18 cellular contexts compared by ENCODE assay signal in the genomic region with DNA sequence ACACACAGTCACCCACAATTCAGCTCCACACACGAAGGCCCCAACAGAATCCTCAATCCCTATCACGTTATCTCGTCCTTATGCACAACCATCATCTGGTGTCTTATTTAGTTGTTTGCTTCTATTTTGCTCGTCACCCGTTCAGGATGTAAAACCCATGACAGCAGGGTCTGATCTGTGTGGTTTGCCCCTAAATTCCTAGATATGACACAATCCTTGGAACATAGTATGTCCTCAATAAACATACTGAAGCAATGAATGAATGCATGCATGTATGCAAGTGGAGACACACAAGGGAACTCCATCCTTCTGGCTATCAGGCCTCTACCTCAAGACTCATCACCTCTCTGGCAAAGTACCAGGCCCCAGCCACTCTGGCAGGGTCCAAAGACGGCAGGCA. TPM values are rescaled to one million over a fixed set of nuclear protein-coding genes. Genes with fewer than 3 reads are reported as not detected.
DNase-seq lines count a peak whose midpoint lies in the region; ATAC-seq and TF ChIP-seq lines count a peak whose summit lies in the region.
"Had no signal": no experiment of that assay in that cellular context is flagged by ENCODE, and none has a peak within 500 bp of the region (broad histone marks: within the 10 kb centered on the region; RNA-seq: fewer than 3 reads in every experiment).

No MANE protein-coding gene starts in this region.

- H3K9me3 Mint-ChIP-seq in activated T-helper 17 cell treated with anti-CD3 and anti-CD28 coated beads, Interleukin-2, amount 50 U/mL, for 72 hours: no peaks in the 10 kb centered on the region
- no peaks in the 10 kb centered on the region for H3K9me3 Mint-ChIP-seq in CD8-positive, alpha-beta memory T cell

- H3K27ac Mint-ChIP-seq in activated T-helper 17 cell treated with anti-CD3 and anti-CD28 coated beads, Interleukin-2, amount 50 U/mL, for 72 hours: peak overlapping the region; percentile 42
- H3K27ac Mint-ChIP-seq in CD8-positive, alpha-beta memory T cell: peak overlapping the region in 1 of 8 donors; percentile 61
- H3K27ac Mint-ChIP-seq: activated CD4-positive, alpha-beta T cell treated with anti-CD3 and anti-CD28 coated beads for 36 hours had no signal

- BruUV-seq in PC-3 (replicated peaks; lab: Mats Ljungman, UMichigan): no TSS peak

- no peak for DNase-seq in GM23248
- no peak for DNase-seq in right cardiac atrium
- DNase-seq in sigmoid colon: no peak
- DNase-seq in NCI-H446 treated with DMSO at 0.1 percent for 48 hours (lab: John Stamatoyannopoulos, UW): no peak
- no peak for DNase-seq in CD8-positive, alpha-beta memory T cell
- DNase-seq in PC-3: no peak
- DNase-seq: activated CD4-positive, alpha-beta T cell treated with anti-CD3 and anti-CD28 coated beads for 36 hours; activated effector memory CD4-positive, alpha-beta T cell treated with anti-CD3 and anti-CD28 coated beads, Interleukin-2, amount 50 U/mL, for 16 hours; AML-193; mesendoderm; NCI-H1048; stimulated activated CD4-positive, alpha-beta T cell treated with anti-CD3 and anti-CD28 coated beads, Interleukin-4, amount 100 ng/mL, for 24 hours had no signal

- H3F3A ChIP-seq in GM23248 (ENCODE audit: insufficient read depth) (peaks cover 13% of the 10 kb centered on the region), PC-3 (ENCODE audit: low read length, unreplicated experiment) (no peaks in the 10 kb centered on the region)

- no peak overlapping the region for H3K4me3 Mint-ChIP-seq in activated T-helper 17 cell treated with anti-CD3 and anti-CD28 coated beads, Interleukin-2, amount 50 U/mL, for 72 hours
- peak overlapping the region in 1 of 7 donors; percentile 35 for H3K4me3 Mint-ChIP-seq in CD8-positive, alpha-beta memory T cell
- H3K4me3 Mint-ChIP-seq: activated CD4-positive, alpha-beta T cell treated with anti-CD3 and anti-CD28 coated beads for 36 hours had no signal

- H3K9me2 ChIP-seq in GM23248 (ENCODE audit: insufficient read depth): no peaks in the 10 kb centered on the region
- no peaks in the 10 kb centered on the region for H3K9me2 ChIP-seq in PC-3 (replicated peaks; ENCODE audit: low read length)

- no peak overlapping the region for H3K4me3 ChIP-seq in GM23248
- no peak overlapping the region for H3K4me3 ChIP-seq in right cardiac atrium (ENCODE audit: low read length)
- no peak overlapping the region for H3K4me3 ChIP-seq in sigmoid colon
- no peak overlapping the region for H3K4me3 ChIP-seq in CD8-positive, alpha-beta memory T cell (ENCODE audit: low read length)
- H3K4me3 ChIP-seq in PC-3 (ENCODE audit: low read length): no peak overlapping the region
- H3K4me3 ChIP-seq: GM12878, skin epidermis had no signal

- H3K27me3 ChIP-seq in GM23248 (replicated peaks; ENCODE audit: insufficient read depth): no peaks in the 10 kb centered on the region
- no peaks in the 10 kb centered on the region for H3K27me3 ChIP-seq in right cardiac atrium (ENCODE audit: control insufficient read depth, insufficient read depth)
- no peaks in the 10 kb centered on the region for H3K27me3 ChIP-seq in sigmoid colon
- H3K27me3 ChIP-seq in CD8-positive, alpha-beta memory T cell (ENCODE audit: insufficient read depth, low read length, poor library complexity, severe bottlenecking): no peaks in the 10 kb centered on the region
- H3K27me3 ChIP-seq in PC-3 (ENCODE audit: low read length): no peaks in the 10 kb centered on the region

- TF ChIP-seq CTCF in sigmoid colon (IDR thresholded peaks at IDR 0.05) (no peak), PC-3 (conservative IDR thresholded peaks at IDR 0.05; ENCODE audit: low read depth, low read length) (no peak)

- TF ChIP-seq POLR2A in sigmoid colon (IDR thresholded peaks at IDR 0.05): no peak

- H3K9ac ChIP-seq in GM23248 (peak overlapping the region; percentile 30; the same call in 1 of the 2 replicates), PC-3 (ENCODE audit: low read length) (no peak overlapping the region)
- H3K9ac ChIP-seq: KMS-11 had no signal

- H4K20me1 ChIP-seq in GM23248 (ENCODE audit: insufficient read depth) (no peaks in the 10 kb centered on the region), PC-3 (ENCODE audit: low read length) (no peaks in the 10 kb centered on the region)

- no peaks in the 10 kb centered on the region for H3K79me2 ChIP-seq in GM23248 (ENCODE audit: insufficient read depth)
- H3K79me2 ChIP-seq in PC-3 (ENCODE audit: low read length): no peaks in the 10 kb centered on the region

- TF ChIP-seq EP300 in sigmoid colon (IDR thresholded peaks at IDR 0.05): no peak

- peak overlapping the region; percentile 61 for H3K27ac ChIP-seq in GM23248
- peak overlapping the region; percentile 53 for H3K27ac ChIP-seq in right cardiac atrium (ENCODE audit: low read length)
- peak overlapping the region in 3 of 4 donors; percentile 46 to 76 (median 63) for H3K27ac ChIP-seq in sigmoid colon
- no peak overlapping the region for H3K27ac ChIP-seq in CD8-positive, alpha-beta memory T cell (ENCODE audit: low read depth, low read length)
- H3K27ac ChIP-seq in PC-3 (ENCODE audit: low read length): no peak overlapping the region
- H3K27ac ChIP-seq: HL-60, KMS-11 had no signal

- no peak overlapping the region for H2AFZ ChIP-seq in GM23248
- H2AFZ ChIP-seq in PC-3 (ENCODE audit: low read length): no peak overlapping the region

- H3K4me1 ChIP-seq in GM23248 (ENCODE audit: insufficient read depth) (peaks cover 16% of the 10 kb centered on the region), right cardiac atrium (ENCODE audit: control insufficient read depth, insufficient read depth, low read length) (peaks cover 23% of the 10 kb centered on the region), sigmoid colon (peaks cover 0 to 42% (median 40%) of the 10 kb centered on the region in 4 donors), PC-3 (ENCODE audit: insufficient read depth, low read length) (no peaks in the 10 kb centered on the region)
- peaks cover 4% of the 10 kb centered on the region for H3K4me1 ChIP-seq in CD8-positive, alpha-beta memory T cell (ENCODE audit: insufficient read depth, low read length)

- CTCF ChIA-PET in CD8-positive, alpha-beta memory T cell (lab: Charles Lee): no interaction called here
- CTCF ChIA-PET in PC-3 (lab: Charles Lee): no interaction called here

- H3K36me3 ChIP-seq in GM23248 (ENCODE audit: low read depth) (no peaks in the 10 kb centered on the region), sigmoid colon (no peaks in the 10 kb centered on the region), PC-3 (ENCODE audit: low read depth, low read length) (no peaks in the 10 kb centered on the region)
- H3K36me3 ChIP-seq in CD8-positive, alpha-beta memory T cell (ENCODE audit: insufficient read depth, low read length): no peaks in the 10 kb centered on the region

- no peaks in the 10 kb centered on the region for H3K36me3 Mint-ChIP-seq in activated T-helper 17 cell treated with anti-CD3 and anti-CD28 coated beads, Interleukin-2, amount 50 U/mL, for 72 hours (ENCODE audit: low read depth)
- peaks cover 0 to 7% (median 0%) of the 10 kb centered on the region in 3 donors for H3K36me3 Mint-ChIP-seq in CD8-positive, alpha-beta memory T cell

- intact Hi-C loops in right cardiac atrium (cut with DNase I) (no loop called here), sigmoid colon (cut with DNase I) (loop anchor here (2.0 kb wide), 1 partner anchor 19 kb away; no protein-coding TSS in a partner anchor), PC-3 (cut with micrococcal nuclease) (no loop called here)

- H3K9me3 ChIP-seq in GM23248 (ENCODE audit: low read depth) (no peaks in the 10 kb centered on the region), right cardiac atrium (ENCODE audit: control insufficient read depth, low read length) (no peaks in the 10 kb centered on the region), sigmoid colon (no peaks in the 10 kb centered on the region), PC-3 (ENCODE audit: low read length) (no peaks in the 10 kb centered on the region)
- no peaks in the 10 kb centered on the region for H3K9me3 ChIP-seq in CD8-positive, alpha-beta memory T cell (ENCODE audit: low read length)

- 26 to 36% methylated on average over 6 of the region's 6 CpGs for WGBS in GM23248 (ENCODE audit: low coverage in 1 of 2, low lambda C conversion rate in 2 of 2, missing lambda C conversion rate in 2 of 2), 2 experiments
- WGBS in right cardiac atrium: 49% methylated on average over 6 of the region's 6 CpGs
- 47 to 74% methylated on average over 6 of the region's 6 CpGs for WGBS in sigmoid colon, 2 donors

- H3K27me3 Mint-ChIP-seq in activated T-helper 17 cell treated with anti-CD3 and anti-CD28 coated beads, Interleukin-2, amount 50 U/mL, for 72 hours: no peaks in the 10 kb centered on the region
- H3K27me3 Mint-ChIP-seq in CD8-positive, alpha-beta memory T cell: no peaks in the 10 kb centered on the region
- H3K27me3 Mint-ChIP-seq: activated CD4-positive, alpha-beta T cell treated with anti-CD3 and anti-CD28 coated beads for 36 hours had no signal

- H3K4me1 Mint-ChIP-seq in activated T-helper 17 cell treated with anti-CD3 and anti-CD28 coated beads, Interleukin-2, amount 50 U/mL, for 72 hours: no peaks in the 10 kb centered on the region
- H3K4me1 Mint-ChIP-seq in CD8-positive, alpha-beta memory T cell: peaks cover 11 to 33% (median 26%) of the 10 kb centered on the region in 3 donors

- POLR2A ChIA-PET in CD8-positive, alpha-beta memory T cell (lab: Charles Lee): no interaction called here
- POLR2A ChIA-PET in PC-3 (lab: Charles Lee; ENCODE audit: unreplicated experiment): no interaction called here

- no peak for ATAC-seq in activated T-helper 17 cell treated with anti-CD3 and anti-CD28 coated beads, Interleukin-2, amount 50 U/mL, for 72 hours (replicated peaks)
- ATAC-seq in right cardiac atrium: no peak
- no peak for ATAC-seq in HG03159 (IDR thresholded peaks at IDR 0.05; ENCODE audit: unreplicated experiment)
- no peak for ATAC-seq in PC-3
- ATAC-seq: GM12878 had no signal

- H3K4me2 ChIP-seq in GM23248 (ENCODE audit: unreplicated experiment): no peak overlapping the region
- H3K4me2 ChIP-seq in PC-3 (ENCODE audit: low read length): no peak overlapping the region
- H3K4me2 ChIP-seq: KMS-11 had no signal

- in situ Hi-C loops in GM23248 (cut with MboI): no loop called here

RNA-seq across cellular contexts. Expression of a gene that starts 20.2 kb away (rescaled TPM):
- total RNA-seq in GM23248 (2014; rRNA removed; shearing (Covaris generic)): 5.7 and 14.7 TPM in 2 replicates
- 6.6 and 8.7 TPM in 2 replicates for polyA plus RNA-seq in GM23248 (2016; fragmentation: Nextera tagmentation; extraction: Ambion mirVana)
- total RNA-seq in activated T-helper 17 cell treated with anti-CD3 and anti-CD28 coated beads, Interleukin-2, amount 50 U/mL, for 72 hours: 10 to 100 TPM in 1 of 2 donors, 1 to 10 TPM in 1; 7.7 to 16.4 TPM
- total RNA-seq in right cardiac atrium: 100 to 1,000 TPM in 2 of 4 donors, 10 to 100 TPM in 2; 88.9 to 127 (median 106) TPM
- polyA plus RNA-seq in right cardiac atrium: 228 TPM
- total RNA-seq in sigmoid colon: 10 to 100 TPM; 29.9 to 60.1 (median 43.9) TPM
- polyA plus RNA-seq in sigmoid colon: 100 to 1,000 TPM; 286 to 900 (median 781) TPM
- 10 to 100 TPM; 13.8 to 15.9 TPM for total RNA-seq in CD8-positive, alpha-beta memory T cell
- polyA plus RNA-seq in CD8-positive, alpha-beta memory T cell: 21.8 TPM
- total RNA-seq in PC-3 (2014; rRNA removed): 284 and 362 TPM in 2 replicates

RNA-seq across cellular contexts. Expression of a gene that starts 21.5 kb away (rescaled TPM):
- 73.9 and 92.7 TPM in 2 replicates for total RNA-seq in GM23248 (2014; rRNA removed; shearing (Covaris generic))
- polyA plus RNA-seq in GM23248 (2016; fragmentation: Nextera tagmentation; extraction: Ambion mirVana) (39.0 and 41.5 TPM in 2 replicates), right cardiac atrium (41.2 TPM), sigmoid colon (10 to 100 TPM; 31.9 to 81.7 (median 34.2) TPM)
- total RNA-seq in activated T-helper 17 cell treated with anti-CD3 and anti-CD28 coated beads, Interleukin-2, amount 50 U/mL, for 72 hours: 100 to 1,000 TPM in 1 of 2 donors, 10 to 100 TPM in 1; 98.0 to 216 TPM
- total RNA-seq in right cardiac atrium (10 to 100 TPM; 51.8 to 62.5 (median 59.5) TPM), sigmoid colon (100 to 1,000 TPM in 1 of 4 donors, 10 to 100 TPM in 3; 56.5 to 135 (median 70.0) TPM), PC-3 (2014; rRNA removed) (86.2 and 124 TPM in 2 replicates)
- total RNA-seq in CD8-positive, alpha-beta memory T cell: 10 to 100 TPM; 61.2 to 64.0 TPM
- polyA plus RNA-seq in CD8-positive, alpha-beta memory T cell: 39.8 TPM

RNA-seq across cellular contexts. Expression of a gene that starts 40.5 kb away (rescaled TPM):
- total RNA-seq in GM23248 (2014; rRNA removed; shearing (Covaris generic)): 14.3 and 45.4 TPM in 2 replicates
- polyA plus RNA-seq in GM23248 (2016; fragmentation: Nextera tagmentation; extraction: Ambion mirVana) (9.7 and 12.3 TPM in 2 replicates), right cardiac atrium (19.1 TPM), sigmoid colon (10 to 100 TPM in 1 of 3 donors, 1 to 10 TPM in 2; 4.6 to 47.7 (median 9.6) TPM)
- 100 to 1,000 TPM in 1 of 2 donors, 10 to 100 TPM in 1; 85.3 to 127 TPM for total RNA-seq in activated T-helper 17 cell treated with anti-CD3 and anti-CD28 coated beads, Interleukin-2, amount 50 U/mL, for 72 hours
- total RNA-seq in right cardiac atrium (10 to 100 TPM; 11.9 to 23.9 (median 19.1) TPM), sigmoid colon (10 to 100 TPM; 16.8 to 36.8 (median 20.2) TPM), PC-3 (2014; rRNA removed) (12.2 and 16.2 TPM in 2 replicates)
- 10 to 100 TPM; 50.3 to 53.2 TPM for total RNA-seq in CD8-positive, alpha-beta memory T cell
- polyA plus RNA-seq in CD8-positive, alpha-beta memory T cell: 18.8 TPM

Comparison
In these comparisons a context has a peak if more than half of its experiments do, and no peak if none do; other contexts are left out.
1. H3K27ac ChIP-seq: peak in GM23248 (single experiment), right cardiac atrium (single experiment) and sigmoid colon (3 of 4); none in CD8-positive, alpha-beta memory T cell (single experiment) and PC-3 (single experiment).